Comparison of ENCODE assay signal across 8 cellular contexts in genomic region chr16:71723537-71724319, GRCh38. TPM values are rescaled to one million over a fixed set of nuclear protein-coding genes. Genes with fewer than 3 reads are reported as not detected.
DNase-seq lines count a peak whose midpoint lies in the region; ATAC-seq and TF ChIP-seq lines count a peak whose summit lies in the region.

No MANE protein-coding gene starts in this region.

- H3F3A ChIP-seq in DOHH2 (ENCODE audit: control insufficient read depth, insufficient read depth): peaks cover 13% of the 10 kb centered on the region

- no peak for TF ChIP-seq CTCF in DOHH2 (IDR thresholded peaks at IDR 0.05; ENCODE audit: low read depth, low read length, poor library complexity, severe bottlenecking)
- TF ChIP-seq CTCF in osteoblast (IDR thresholded peaks at IDR 0.05; ENCODE audit: extremely low read depth, low read depth, low read length): no peak
- TF ChIP-seq CTCF in thoracic aorta (IDR thresholded peaks at IDR 0.05): no peak

- intact Hi-C loops in activated naive CD4-positive, alpha-beta T cell treated with anti-CD3 and anti-CD28 coated beads for 36 hours (cut with micrococcal nuclease): loop anchor here (1.0 to 5.0 kb wide), 9 partner anchors 23 to 370 kb away; partner anchors contain the start of genes AP1G1, DHODH, DHX38 and IST1

- in situ Hi-C loops in SK-MEL-5 (cut with HindIII; ENCODE audit: low pct_unique_long_range_greater_than_20kb, low sequenced_read_pairs): no loop called here

- H3K27ac ChIP-seq in DOHH2 (ENCODE audit: low read depth, low read length) (peak overlapping the region; percentile 33; the same call in 1 of the 2 replicates), osteoblast (ENCODE audit: low read depth, low read length) (no peak overlapping the region), thoracic aorta (peak overlapping the region; percentile 91 to 94)

- peak overlapping the region; percentile 52 to 91 (median 88) for H3K27ac Mint-ChIP-seq in IgD-negative memory B cell
- no peak overlapping the region for H3K27ac Mint-ChIP-seq in activated naive CD4-positive, alpha-beta T cell treated with anti-CD3 and anti-CD28 coated beads for 36 hours

- CTCF ChIA-PET in activated naive CD4-positive, alpha-beta T cell treated with anti-CD3 and anti-CD28 coated beads for 36 hours (lab: Charles Lee): no interaction called here

- no peaks in the 10 kb centered on the region for H3K36me3 Mint-ChIP-seq in IgD-negative memory B cell
- no peaks in the 10 kb centered on the region for H3K36me3 Mint-ChIP-seq in activated naive CD4-positive, alpha-beta T cell treated with anti-CD3 and anti-CD28 coated beads for 36 hours (ENCODE audit: low read depth)

- H3K9me2 ChIP-seq in DOHH2 (replicated peaks; ENCODE audit: control insufficient read depth, low read length): no peaks in the 10 kb centered on the region

- peaks cover 38% of the 10 kb centered on the region for H3K4me1 ChIP-seq in DOHH2 (ENCODE audit: control insufficient read depth, low read length)
- peaks cover 7% of the 10 kb centered on the region for H3K4me1 ChIP-seq in osteoblast (ENCODE audit: insufficient read depth, low read length)
- peaks cover 11 to 34% of the 10 kb centered on the region in 2 donors for H3K4me1 ChIP-seq in thoracic aorta (ENCODE audit: control insufficient read depth in 1 of 2, low read depth in 2 of 2)

- H3K36me3 ChIP-seq in DOHH2 (ENCODE audit: control insufficient read depth, low read length) (no peaks in the 10 kb centered on the region), osteoblast (ENCODE audit: insufficient read depth, low read length) (peaks cover 4% of the 10 kb centered on the region), thoracic aorta (no peaks in the 10 kb centered on the region)

- H3K9me3 Mint-ChIP-seq in IgD-negative memory B cell: no peaks in the 10 kb centered on the region
- no peaks in the 10 kb centered on the region for H3K9me3 Mint-ChIP-seq in activated naive CD4-positive, alpha-beta T cell treated with anti-CD3 and anti-CD28 coated beads for 36 hours

- peak; percentile 53 for DNase-seq in SK-MEL-5 (ENCODE audit: low read depth, low spot score)
- DNase-seq in activated naive CD4-positive, alpha-beta T cell treated with anti-CD3 and anti-CD28 coated beads for 36 hours: peak; percentile 74
- DNase-seq in glomerular visceral epithelial cell (ENCODE audit: extremely low spot score): peak; percentile 77
- DNase-seq in osteoblast (ENCODE audit: insufficient read length, low spot score, missing footprints): peak; percentile 97
- peak; percentile 11 for DNase-seq in thoracic aorta (ENCODE audit: low spot score)

- no peaks in the 10 kb centered on the region for H3K27me3 ChIP-seq in DOHH2 (ENCODE audit: control insufficient read depth, low read length)
- H3K27me3 ChIP-seq in osteoblast (ENCODE audit: insufficient read depth, low read length): no peaks in the 10 kb centered on the region
- H3K27me3 ChIP-seq in thoracic aorta (replicated peaks; ENCODE audit: insufficient read depth): no peaks in the 10 kb centered on the region

- H3K9me3 ChIP-seq in DOHH2 (ENCODE audit: control insufficient read depth, insufficient read depth, low read length): no peaks in the 10 kb centered on the region
- H3K9me3 ChIP-seq in osteoblast (ENCODE audit: low read depth, low read length): no peaks in the 10 kb centered on the region
- H3K9me3 ChIP-seq in thoracic aorta: no peaks in the 10 kb centered on the region

- ATAC-seq in GM21526 (IDR thresholded peaks at IDR 0.05; ENCODE audit: low FRiP score, unreplicated experiment): peak; percentile 57
- peak; percentile 92 for ATAC-seq in thoracic aorta (ENCODE audit: insufficient number of reproducible peaks, low FRiP score, low read depth)

- H3K79me2 ChIP-seq in DOHH2 (ENCODE audit: control insufficient read depth, low read length): peaks cover 22% of the 10 kb centered on the region
- H3K79me2 ChIP-seq in osteoblast (ENCODE audit: insufficient read depth, low read length): peaks cover 37% of the 10 kb centered on the region

- H3K4me3 ChIP-seq in DOHH2 (ENCODE audit: low read length) (peak overlapping the region; percentile 93), osteoblast (ENCODE audit: insufficient read depth, low read length) (peak overlapping the region; percentile 93), thoracic aorta (peak overlapping the region; percentile 94)

- H4K20me1 ChIP-seq in DOHH2 (ENCODE audit: control insufficient read depth, insufficient read depth, low read depth, low read length): no peaks in the 10 kb centered on the region
- peaks cover 10% of the 10 kb centered on the region for H4K20me1 ChIP-seq in osteoblast (ENCODE audit: insufficient read depth, low read length)

- H3K27me3 Mint-ChIP-seq in IgD-negative memory B cell: no peaks in the 10 kb centered on the region
- H3K27me3 Mint-ChIP-seq in activated naive CD4-positive, alpha-beta T cell treated with anti-CD3 and anti-CD28 coated beads for 36 hours (ENCODE audit: low read depth): peaks cover 6% of the 10 kb centered on the region

- H3K4me1 Mint-ChIP-seq in IgD-negative memory B cell: peaks cover 32 to 37% (median 34%) of the 10 kb centered on the region in 3 donors
- peaks cover 18% of the 10 kb centered on the region for H3K4me1 Mint-ChIP-seq in activated naive CD4-positive, alpha-beta T cell treated with anti-CD3 and anti-CD28 coated beads for 36 hours (ENCODE audit: low read depth)

- H3K4me2 ChIP-seq in DOHH2 (ENCODE audit: low read length) (peak overlapping the region; percentile 89), osteoblast (ENCODE audit: insufficient read depth, low read length) (peak overlapping the region; percentile 95)

- H3K4me3 Mint-ChIP-seq in IgD-negative memory B cell: peak overlapping the region; percentile 75 to 91 (median 87)
- H3K4me3 Mint-ChIP-seq in activated naive CD4-positive, alpha-beta T cell treated with anti-CD3 and anti-CD28 coated beads for 36 hours: peak overlapping the region; percentile 80

- peak overlapping the region; percentile 76 for H2AFZ ChIP-seq in osteoblast (ENCODE audit: low read length)

RNA-seq across cellular contexts. Expression of gene PHLPP2, which starts 0.8 kb away (rescaled TPM):
- polyA plus RNA-seq in IgD-negative memory B cell: 4.7 TPM
- total RNA-seq in SK-MEL-5 (2014; rRNA removed; shearing (Covaris generic)): 3.0 and 3.4 TPM in 2 replicates
- 3.9 and 5.7 TPM in 2 replicates for polyA plus RNA-seq in SK-MEL-5 (2015; cell fraction: cytosol; rRNA removed)
- 8.2 and 10.2 TPM in 2 replicates for polyA plus RNA-seq in SK-MEL-5 (2015; cell fraction: nucleus; rRNA removed)
- 1 to 10 TPM; 6.0 to 6.9 TPM for total RNA-seq in activated naive CD4-positive, alpha-beta T cell treated with anti-CD3 and anti-CD28 coated beads for 36 hours
- total RNA-seq in osteoblast: 11.2 and 12.7 TPM in 2 replicates
- total RNA-seq in thoracic aorta: 10 to 100 TPM in 1 of 2 donors, 1 to 10 TPM in 1; 8.1 to 17.1 TPM

Comparison
In these comparisons a context has a peak if more than half of its experiments do, and no peak if none do; other contexts are left out.
1. DNase-seq: peak in every context shown above with its lines; median percentile 97 in osteoblast; 77 in glomerular visceral epithelial cell; 74 in activated naive CD4-positive, alpha-beta T cell treated with anti-CD3 and anti-CD28 coated beads for 36 hours; 53 in SK-MEL-5; 11 in thoracic aorta.